In genomic region chr13:113169277-113170272, GRCh38 we compare ENCODE assay signal across 18 cellular contexts. TPM values are rescaled to one million over a fixed set of nuclear protein-coding genes. Genes with fewer than 3 reads are reported as not detected.
DNase-seq lines count a peak whose midpoint lies in the region; ATAC-seq and TF ChIP-seq lines count a peak whose summit lies in the region.
"Had no signal": no experiment of that assay in that cellular context is flagged by ENCODE, and none has a peak within 500 bp of the region (broad histone marks: within the 10 kb centered on the region; RNA-seq: fewer than 3 reads in every experiment).

No MANE protein-coding gene starts in this region.

- TF ChIP-seq CTCF in C4-2B (conservative IDR thresholded peaks at IDR 0.05) = no peak
- no peak for TF ChIP-seq CTCF in WTC11 (IDR thresholded peaks at IDR 0.05)

- H3K27ac Mint-ChIP-seq in WTC11 = peak overlapping the region; percentile 41
- no peak overlapping the region for H3K27ac Mint-ChIP-seq in natural killer cell treated with Interleukin-12 subunit alpha and Interleukin-12 subunit beta and Interleukin-15 and Interleukin-18, amount 100 ng/mL, for 72 hours

- peaks cover 23% of the 10 kb centered on the region for H3K36me3 Mint-ChIP-seq in WTC11
- peaks cover 16% of the 10 kb centered on the region for H3K36me3 Mint-ChIP-seq in natural killer cell treated with Interleukin-12 subunit alpha and Interleukin-12 subunit beta and Interleukin-15 and Interleukin-18, amount 100 ng/mL, for 72 hours

- POLR2A ChIA-PET in WTC11 (lab: Charles Lee) = no interaction called here

- peaks cover 16% of the 10 kb centered on the region for H3K4me1 Mint-ChIP-seq in WTC11
- H3K4me1 Mint-ChIP-seq in natural killer cell treated with Interleukin-12 subunit alpha and Interleukin-12 subunit beta and Interleukin-15 and Interleukin-18, amount 100 ng/mL, for 72 hours (ENCODE audit: low read depth in 2 of 2) = peaks cover 9 to 53% of the 10 kb centered on the region in 2 donors

- ATAC-seq in WTC11 (no peak), GM21423 (IDR thresholded peaks at IDR 0.05; ENCODE audit: unreplicated experiment) (no peak)
- ATAC-seq in natural killer cell treated with Interleukin-12 subunit alpha and Interleukin-12 subunit beta and Interleukin-15 and Interleukin-18, amount 100 ng/mL, for 72 hours = no peak
- ATAC-seq: pancreas had no signal

- DNase-seq in HT-29 (ENCODE audit: low spot score) (peak; percentile 47), WTC11 (ENCODE audit: low spot score) (no peak), islet precursor cell (peak; percentile 19), NCI-H2227 (lab: John Stamatoyannopoulos, UW; ENCODE audit: unreplicated experiment) (no peak), GOT3 (lab: John Stamatoyannopoulos, UW) (no peak)
- DNase-seq in natural killer cell treated with Interleukin-12 subunit alpha and Interleukin-12 subunit beta and Interleukin-15 and Interleukin-18, amount 100 ng/mL, for 72 hours (ENCODE audit: low spot score) = no peak
- DNase-seq: activated CD4-positive, alpha-beta T cell treated with anti-CD3 and anti-CD28 coated beads for 1 hour; activated naive CD4-positive, alpha-beta T cell treated with Interleukin-2 at 50 U/mL for 16 hours; aorta; cerebellar nuclear complex; NCI-H2171; pancreas; stimulated activated CD4-positive, alpha-beta T cell treated with anti-CD3 and anti-CD28 coated beads, Interleukin-2, amount 100 ng/mL, for 48 hours; substantia nigra; T-helper 2 cell had no signal

- H3K4me3 Mint-ChIP-seq in WTC11 = no peak overlapping the region
- no peak overlapping the region for H3K4me3 Mint-ChIP-seq in natural killer cell treated with Interleukin-12 subunit alpha and Interleukin-12 subunit beta and Interleukin-15 and Interleukin-18, amount 100 ng/mL, for 72 hours

- no peaks in the 10 kb centered on the region for H3K27me3 Mint-ChIP-seq in WTC11 (ENCODE audit: low read depth)
- no peaks in the 10 kb centered on the region for H3K27me3 Mint-ChIP-seq in natural killer cell treated with Interleukin-12 subunit alpha and Interleukin-12 subunit beta and Interleukin-15 and Interleukin-18, amount 100 ng/mL, for 72 hours

- CTCF ChIA-PET in WTC11 (lab: Charles Lee) = interaction anchor here (0.6 to 1.2 kb wide), 2 partner anchors 58 to 84 kb away, joined by 3 to 8 read pairs; no protein-coding TSS in a partner anchor

- peak overlapping the region; percentile 66 for H3K27ac ChIP-seq in C4-2B
- H3K27ac ChIP-seq: pancreas had no signal

- H3K9me3 Mint-ChIP-seq in WTC11 = no peaks in the 10 kb centered on the region
- H3K9me3 Mint-ChIP-seq in natural killer cell treated with Interleukin-12 subunit alpha and Interleukin-12 subunit beta and Interleukin-15 and Interleukin-18, amount 100 ng/mL, for 72 hours = no peaks in the 10 kb centered on the region

TF ChIP-seq in WTC11, 78 proteins besides CTCF, POLR2A, EP300 and RAD21:
- 0 out of 2 replicates have a peak, but pooled peaks have one; percentile 11 for TF ChIP-seq GABPB1 (CRISPR knock-in tag; IDR thresholded peaks at IDR 0.05)
- TF ChIP-seq CDX4 (CRISPR knock-in tag; IDR thresholded peaks at IDR 0.05; ENCODE audit: borderline replicate concordance) = no peak

RNA-seq across cellular contexts. Expression of gene PROZ, which starts 11.1 kb away (rescaled TPM):
- total RNA-seq in HT-29 (2014; rRNA removed; shearing (Covaris generic)) = not detected in 2 replicates
- total RNA-seq in WTC11 (2021) = not detected in 3 replicates
- total RNA-seq in natural killer cell treated with Interleukin-12 subunit alpha and Interleukin-12 subunit beta and Interleukin-15 and Interleukin-18, amount 100 ng/mL, for 72 hours = not detected
- total RNA-seq: aorta, pancreas, skeletal muscle tissue had no signal

RNA-seq across cellular contexts. Expression of gene PCID2, which starts 38.9 kb away (rescaled TPM):
- 62.4 and 69.0 TPM in 2 replicates for total RNA-seq in HT-29 (2014; rRNA removed; shearing (Covaris generic))
- total RNA-seq in WTC11 (2021) = 64.9 to 69.4 TPM (median 68.5 TPM) in 3 replicates
- 10 to 100 TPM; 29.4 to 68.3 TPM for total RNA-seq in natural killer cell treated with Interleukin-12 subunit alpha and Interleukin-12 subunit beta and Interleukin-15 and Interleukin-18, amount 100 ng/mL, for 72 hours

RNA-seq across cellular contexts. Expression of gene CUL4A, which starts 39.8 kb away (rescaled TPM):
- total RNA-seq in HT-29 (2014; rRNA removed; shearing (Covaris generic)) = 184 and 200 TPM in 2 replicates
- 97.4 to 100 TPM (median 99.9 TPM) in 3 replicates for total RNA-seq in WTC11 (2021)
- total RNA-seq in natural killer cell treated with Interleukin-12 subunit alpha and Interleukin-12 subunit beta and Interleukin-15 and Interleukin-18, amount 100 ng/mL, for 72 hours = 10 to 100 TPM; 51.4 to 86.2 TPM

RNA-seq across cellular contexts. Expression of gene F10, which starts 47.0 kb away (rescaled TPM):
- 0.05 TPM in 1 of 2 replicates, not detected in the other for total RNA-seq in HT-29 (2014; rRNA removed; shearing (Covaris generic))
- 0.87 to 2.8 TPM (median 2.6 TPM) in 3 replicates for total RNA-seq in WTC11 (2021)
- not detected for total RNA-seq in natural killer cell treated with Interleukin-12 subunit alpha and Interleukin-12 subunit beta and Interleukin-15 and Interleukin-18, amount 100 ng/mL, for 72 hours

Comparison
In these comparisons a context has a peak if more than half of its experiments do, and no peak if none do; other contexts are left out.
1. DNase-seq: peak in HT-29 (single experiment) and islet precursor cell (single experiment); none in WTC11 (single experiment), NCI-H2227 (single experiment), natural killer cell treated with Interleukin-12 subunit alpha and Interleukin-12 subunit beta and Interleukin-15 and Interleukin-18, amount 100 ng/mL, for 72 hours (single experiment) and GOT3 (single experiment).